In genomic region chr4:109760682-109761081, GRCh38 we compare ENCODE assay signal across 18 cellular contexts. TPM values are rescaled to one million over a fixed set of nuclear protein-coding genes. Genes with fewer than 3 reads are reported as not detected.
DNase-seq lines count a peak whose midpoint lies in the region; ATAC-seq lines count a peak whose summit lies in the region.
"Had no signal": no experiment of that assay in that cellular context is flagged by ENCODE, and none has a peak within 500 bp of the region (broad histone marks: within the 10 kb centered on the region; RNA-seq: fewer than 3 reads in every experiment).

No MANE protein-coding gene starts in this region.

- ATAC-seq in activated T-cell treated with anti-CD3 and anti-CD28 coated beads, Interleukin-2, amount 50 U/mL, for 4 hours: peak; percentile 62
- ATAC-seq in GM19351 (IDR thresholded peaks at IDR 0.05; ENCODE audit: unreplicated experiment): peak; percentile 57
- peak; percentile 98 for ATAC-seq in activated T-helper 17 cell treated with anti-CD3 and anti-CD28 coated beads, Interleukin-2, amount 50 U/mL, for 72 hours (replicated peaks)
- peak; percentile 85 for ATAC-seq in stimulated activated naive CD8-positive, alpha-beta T cell treated with anti-CD3 and anti-CD28 coated beads, Interleukin-15, amount 100 ng/mL, for 72 hours
- no peak for ATAC-seq in HG03565 (IDR thresholded peaks at IDR 0.05; ENCODE audit: unreplicated experiment)
- ATAC-seq: HepG2 had no signal

- H3K27ac Mint-ChIP-seq in activated T-helper 17 cell treated with anti-CD3 and anti-CD28 coated beads, Interleukin-2, amount 50 U/mL, for 72 hours: peak overlapping the region; percentile 48
- no peak overlapping the region for H3K27ac Mint-ChIP-seq in stimulated activated naive CD8-positive, alpha-beta T cell treated with anti-CD3 and anti-CD28 coated beads, Interleukin-15, amount 100 ng/mL, for 72 hours
- H3K27ac Mint-ChIP-seq: CD8-positive, alpha-beta memory T cell had no signal

- no peaks in the 10 kb centered on the region for H3K36me3 Mint-ChIP-seq in activated T-cell treated with anti-CD3 and anti-CD28 coated beads, Interleukin-2, amount 50 U/mL, for 4 hours (ENCODE audit: insufficient read depth)
- H3K36me3 Mint-ChIP-seq in activated T-helper 17 cell treated with anti-CD3 and anti-CD28 coated beads, Interleukin-2, amount 50 U/mL, for 72 hours (ENCODE audit: low read depth): no peaks in the 10 kb centered on the region
- H3K36me3 Mint-ChIP-seq: CD8-positive, alpha-beta memory T cell had no signal

- H3K27me3 Mint-ChIP-seq in activated T-cell treated with anti-CD3 and anti-CD28 coated beads, Interleukin-2, amount 50 U/mL, for 4 hours (ENCODE audit: low read depth): peaks cover 11% of the 10 kb centered on the region
- peaks cover 11% of the 10 kb centered on the region for H3K27me3 Mint-ChIP-seq in activated T-helper 17 cell treated with anti-CD3 and anti-CD28 coated beads, Interleukin-2, amount 50 U/mL, for 72 hours
- H3K27me3 Mint-ChIP-seq in stimulated activated naive CD8-positive, alpha-beta T cell treated with anti-CD3 and anti-CD28 coated beads, Interleukin-15, amount 100 ng/mL, for 72 hours: peaks cover 6% of the 10 kb centered on the region

- H3K4me1 Mint-ChIP-seq in activated T-cell treated with anti-CD3 and anti-CD28 coated beads, Interleukin-2, amount 50 U/mL, for 4 hours (ENCODE audit: low read depth): peaks cover 3% of the 10 kb centered on the region
- peaks cover 4% of the 10 kb centered on the region for H3K4me1 Mint-ChIP-seq in activated T-helper 17 cell treated with anti-CD3 and anti-CD28 coated beads, Interleukin-2, amount 50 U/mL, for 72 hours
- H3K4me1 Mint-ChIP-seq in stimulated activated naive CD8-positive, alpha-beta T cell treated with anti-CD3 and anti-CD28 coated beads, Interleukin-15, amount 100 ng/mL, for 72 hours: peaks cover 10% of the 10 kb centered on the region
- H3K4me1 Mint-ChIP-seq: CD8-positive, alpha-beta memory T cell had no signal

- DNase-seq in activated T-cell treated with anti-CD3 and anti-CD28 coated beads, Interleukin-2, amount 50 U/mL, for 4 hours: no peak
- DNase-seq in activated T-cell treated with anti-CD3 and anti-CD28 coated beads for 4 hours: no peak
- no peak for DNase-seq in stimulated activated naive CD8-positive, alpha-beta T cell treated with anti-CD3 and anti-CD28 coated beads, Interleukin-15, amount 100 ng/mL, for 72 hours
- no peak for DNase-seq in stimulated activated CD4-positive, alpha-beta T cell treated with anti-CD3 and anti-CD28 coated beads, Interleukin-4, amount 100 ng/mL, for 4 hours
- DNase-seq: ACHN; C1 segment of cervical spinal cord; CD8-positive, alpha-beta memory T cell; GOT3; KG1; NCI-H1105 treated with DMSO at 0.1 percent for 48 hours; NCI-H1694; NCI-H2081 treated with DMSO at 0.1 percent for 48 hours; Right ventricle myocardium superior had no signal

- no peak overlapping the region for H3K4me3 Mint-ChIP-seq in activated T-cell treated with anti-CD3 and anti-CD28 coated beads, Interleukin-2, amount 50 U/mL, for 4 hours
- H3K4me3 Mint-ChIP-seq in activated T-helper 17 cell treated with anti-CD3 and anti-CD28 coated beads, Interleukin-2, amount 50 U/mL, for 72 hours: peak overlapping the region; percentile 45
- H3K4me3 Mint-ChIP-seq in stimulated activated naive CD8-positive, alpha-beta T cell treated with anti-CD3 and anti-CD28 coated beads, Interleukin-15, amount 100 ng/mL, for 72 hours: no peak overlapping the region
- H3K4me3 Mint-ChIP-seq: CD8-positive, alpha-beta memory T cell had no signal

- no peaks in the 10 kb centered on the region for H3K9me3 Mint-ChIP-seq in activated T-cell treated with anti-CD3 and anti-CD28 coated beads, Interleukin-2, amount 50 U/mL, for 4 hours
- H3K9me3 Mint-ChIP-seq in activated T-helper 17 cell treated with anti-CD3 and anti-CD28 coated beads, Interleukin-2, amount 50 U/mL, for 72 hours: no peaks in the 10 kb centered on the region
- no peaks in the 10 kb centered on the region for H3K9me3 Mint-ChIP-seq in stimulated activated naive CD8-positive, alpha-beta T cell treated with anti-CD3 and anti-CD28 coated beads, Interleukin-15, amount 100 ng/mL, for 72 hours
- H3K9me3 Mint-ChIP-seq: CD8-positive, alpha-beta memory T cell had no signal

RNA-seq across cellular contexts. Expression of gene PLA2G12A, which starts 30.8 kb away (rescaled TPM):
- 10 to 100 TPM; 12.9 to 18.2 (median 18.2) TPM for total RNA-seq in activated T-cell treated with anti-CD3 and anti-CD28 coated beads, Interleukin-2, amount 50 U/mL, for 4 hours
- 10 to 100 TPM; 17.8 to 27.5 TPM for total RNA-seq in activated T-helper 17 cell treated with anti-CD3 and anti-CD28 coated beads, Interleukin-2, amount 50 U/mL, for 72 hours

RNA-seq across cellular contexts. Expression of gene CFI, which starts 41.1 kb away (rescaled TPM):
- under 1 TPM; 0.11 to 0.22 (median 0.20) TPM for total RNA-seq in activated T-cell treated with anti-CD3 and anti-CD28 coated beads, Interleukin-2, amount 50 U/mL, for 4 hours
- not detected for total RNA-seq in activated T-helper 17 cell treated with anti-CD3 and anti-CD28 coated beads, Interleukin-2, amount 50 U/mL, for 72 hours
- total RNA-seq: NCI-H460 had no signal

RNA-seq across cellular contexts. Expression of gene GAR1, which starts 54.9 kb away (rescaled TPM):
- total RNA-seq in activated T-cell treated with anti-CD3 and anti-CD28 coated beads, Interleukin-2, amount 50 U/mL, for 4 hours: 100 to 1,000 TPM; 104 to 131 (median 111) TPM
- 10 to 100 TPM; 18.3 to 38.2 TPM for total RNA-seq in activated T-helper 17 cell treated with anti-CD3 and anti-CD28 coated beads, Interleukin-2, amount 50 U/mL, for 72 hours

RNA-seq across cellular contexts. Expression of gene CASP6, which starts 57.4 kb away (rescaled TPM):
- 10 to 100 TPM; 10.1 to 14.1 (median 11.4) TPM for total RNA-seq in activated T-cell treated with anti-CD3 and anti-CD28 coated beads, Interleukin-2, amount 50 U/mL, for 4 hours
- 10 to 100 TPM; 21.6 to 30.0 TPM for total RNA-seq in activated T-helper 17 cell treated with anti-CD3 and anti-CD28 coated beads, Interleukin-2, amount 50 U/mL, for 72 hours
